ENCODE assay signal across 31 cellular contexts in genomic region chr19:1917926-1918325, GRCh38.
"Had no signal": no experiment of that assay in that cellular context is flagged by ENCODE, and none has a peak within 500 bp of the region (broad histone marks: within the 10 kb centered on the region; RNA-seq: fewer than 3 reads in every experiment).

No MANE protein-coding gene starts in this region.

- H3K27me3 ChIP-seq: brain microvascular endothelial cell, colonic mucosa, dorsolateral prefrontal cortex, foreskin keratinocyte, gastrocnemius medialis, heart left ventricle had no signal

- ATAC-seq: activated CD4-positive, CD25-positive, alpha-beta regulatory T cell treated with anti-CD3 and anti-CD28 coated beads, Interleukin-2, amount 50 U/mL, for 24 hours; activated CD8-positive, alpha-beta memory T cell treated with anti-CD3 and anti-CD28 coated beads, Interleukin-2, amount 10 ng/mL, durations not matched to agents 7 days and 5 days; activated CD8-positive, alpha-beta T cell treated with anti-CD3 and anti-CD28 coated beads, Interleukin-2, amount 10 ng/mL, durations not matched to agents 7 days and 5 days; esophagus mucosa; foreskin keratinocyte; gastrocnemius medialis; heart left ventricle; T-helper 17 cell had no signal

- H3K9me3 Mint-ChIP-seq: activated B cell treated with CpG ODN at 0.5 μM for 24 hours; activated CD4-positive, alpha-beta memory T cell treated with anti-CD3 and anti-CD28 coated beads for 36 hours; endodermal cell; T-helper 2 cell treated with Interferon-gamma antibody and Interleukin-4, amounts not matched to agents 5 μg/mL and 100 μg/mL, for 36 hours had no signal

- H3K9me3 ChIP-seq: colonic mucosa, gastrocnemius medialis had no signal

- H3K4me1 Mint-ChIP-seq: activated B cell treated with CpG ODN at 0.5 μM for 24 hours, endodermal cell, T-helper 17 cell had no signal

- H3K4me3 Mint-ChIP-seq: activated B cell treated with CpG ODN at 0.5 μM for 24 hours; activated CD4-positive, alpha-beta memory T cell treated with anti-CD3 and anti-CD28 coated beads for 36 hours; activated CD8-positive, alpha-beta memory T cell treated with anti-CD3 and anti-CD28 coated beads, Interleukin-2, amount 10 ng/mL, durations not matched to agents 7 days and 5 days; activated CD8-positive, alpha-beta T cell treated with anti-CD3 and anti-CD28 coated beads, Interleukin-2, amount 10 ng/mL, durations not matched to agents 7 days and 5 days; endodermal cell; T-helper 17 cell; T-helper 2 cell treated with Interferon-gamma antibody and Interleukin-4, amounts not matched to agents 5 μg/mL and 100 μg/mL, for 36 hours had no signal

- FAIRE-seq: astrocyte had no signal

- H3K27ac Mint-ChIP-seq: activated B cell treated with CpG ODN at 0.5 μM for 24 hours; activated CD4-positive, alpha-beta memory T cell treated with anti-CD3 and anti-CD28 coated beads for 36 hours; activated CD8-positive, alpha-beta memory T cell treated with anti-CD3 and anti-CD28 coated beads, Interleukin-2, amount 10 ng/mL, durations not matched to agents 7 days and 5 days; activated CD8-positive, alpha-beta T cell treated with anti-CD3 and anti-CD28 coated beads, Interleukin-2, amount 10 ng/mL, durations not matched to agents 7 days and 5 days; T-helper 17 cell; T-helper 2 cell treated with Interferon-gamma antibody and Interleukin-4, amounts not matched to agents 5 μg/mL and 100 μg/mL, for 36 hours had no signal

- H3K27ac ChIP-seq: brain microvascular endothelial cell, colonic mucosa, foreskin keratinocyte, gastrocnemius medialis, heart left ventricle, WERI-Rb-1 had no signal

- H3K4me1 ChIP-seq: colonic mucosa, gastrocnemius medialis had no signal

- H3K27me3 Mint-ChIP-seq: activated B cell treated with CpG ODN at 0.5 μM for 24 hours; activated CD4-positive, alpha-beta memory T cell treated with anti-CD3 and anti-CD28 coated beads for 36 hours; activated CD8-positive, alpha-beta memory T cell treated with anti-CD3 and anti-CD28 coated beads, Interleukin-2, amount 10 ng/mL, durations not matched to agents 7 days and 5 days; T-helper 17 cell had no signal

- DNase-seq: activated B cell treated with CpG ODN at 0.5 μM for 24 hours; activated CD4-positive, alpha-beta memory T cell treated with anti-CD3 and anti-CD28 coated beads for 36 hours; activated CD4-positive, alpha-beta T cell treated with anti-CD3 and anti-CD28 coated beads for 48 hours; activated CD8-positive, alpha-beta memory T cell treated with anti-CD3 and anti-CD28 coated beads, Interleukin-2, amount 10 ng/mL, durations not matched to agents 7 days and 5 days; activated CD8-positive, alpha-beta memory T cell treated with anti-CD3 and anti-CD28 coated beads, Interleukin-2, amount 50 U/mL, for 4 hours; activated CD8-positive, alpha-beta T cell treated with anti-CD3 and anti-CD28 coated beads, Interleukin-2, amount 10 ng/mL, durations not matched to agents 7 days and 5 days; activated gamma-delta T cell; activated naive CD4-positive, alpha-beta T cell; activated naive CD4-positive, alpha-beta T cell treated with anti-CD3 and anti-CD28 coated beads, Interleukin-2, amount 50 U/mL, for 16 hours; activated T-cell treated with anti-CD3 and anti-CD28 coated beads, Interleukin-2, amount 50 U/mL, for 1 hour; activated T-cell treated with anti-CD3 and anti-CD28 coated beads, Interleukin-2, amount 50 U/mL, for 48 hours; amniotic stem cell; anterior cingulate cortex; brain microvascular endothelial cell; caudate nucleus; colonic mucosa; dorsolateral prefrontal cortex; effector memory CD4-positive, alpha-beta T cell; endodermal cell; foreskin keratinocyte; gastrocnemius medialis; glutamatergic neuron; heart left ventricle; T-helper 1 cell; T-helper 17 cell; T1000; WERI-Rb-1 had no signal

- H3K4me3 ChIP-seq: colonic mucosa, dorsolateral prefrontal cortex, gastrocnemius medialis, heart left ventricle had no signal
